25 cellular contexts compared by ENCODE assay signal in genomic region chr1:43513471-43514173, GRCh38. TPM values are rescaled to one million over a fixed set of nuclear protein-coding genes. Genes with fewer than 3 reads are reported as not detected.
DNase-seq lines count a peak whose midpoint lies in the region; ATAC-seq and TF ChIP-seq lines count a peak whose summit lies in the region.
"Had no signal": no experiment of that assay in that cellular context is flagged by ENCODE, and none has a peak within 500 bp of the region (broad histone marks: within the 10 kb centered on the region; RNA-seq: fewer than 3 reads in every experiment).

No MANE protein-coding gene starts in this region.

- intact Hi-C loops in natural killer cell (cut with micrococcal nuclease): no loop called here
- intact Hi-C loops in colonic mucosa (cut with DNase I): no loop called here
- intact Hi-C loops in CD14-positive monocyte (cut with micrococcal nuclease): no loop called here

- H3K4me3 ChIP-seq in colonic mucosa: no peak overlapping the region
- H3K4me3 ChIP-seq in mesenchymal stem cell (ENCODE audit: insufficient read depth in 1 of 2, low read depth in 1 of 2, low read length in 2 of 2): no peak overlapping the region
- H3K4me3 ChIP-seq: A549; BLaER1 treated with 17β-estradiol and CSF1 and Interleukin-3, amounts not matched to agents 10 nM and 100 nM; GM12878; GM23248 had no signal

- H3K4me3 Mint-ChIP-seq in natural killer cell treated with Interleukin-12 subunit alpha and Interleukin-12 subunit beta and Interleukin-15 and Interleukin-18, amount 100 ng/mL, for 72 hours: no peak overlapping the region
- H3K4me3 Mint-ChIP-seq in natural killer cell (no peak overlapping the region), CD14-positive monocyte (no peak overlapping the region)
- no peak overlapping the region for H3K4me3 Mint-ChIP-seq in stimulated activated naive B cell treated with anti-CD40 and anti-IgM and Interleukin-4, amounts not matched to agents 10 μg/mL and 1 μg/mL and 100 μg/mL, for 72 hours
- H3K4me3 Mint-ChIP-seq: CD4-positive, CD25-positive, alpha-beta regulatory T cell; CD8-positive, alpha-beta T cell; HFFc6 had no signal

- H3K9ac ChIP-seq in colonic mucosa (ENCODE audit: low read depth in 2 of 2, low read length in 2 of 2) (no peak overlapping the region), mesenchymal stem cell (ENCODE audit: low read length) (no peak overlapping the region)
- H3K9ac ChIP-seq: BLaER1 treated with 17β-estradiol and CSF1 and Interleukin-3, amounts not matched to agents 10 nM and 100 nM; GM23248 had no signal

- H3K23ac ChIP-seq in mesenchymal stem cell (ENCODE audit: low read length in 2 of 2): no peak overlapping the region

- no peak overlapping the region for H3K4ac ChIP-seq in mesenchymal stem cell (ENCODE audit: low read depth in 1 of 2, low read length in 2 of 2)

- H3K9me3 ChIP-seq in colonic mucosa (no peaks in the 10 kb centered on the region), mesenchymal stem cell (ENCODE audit: control insufficient read depth, low read length) (peaks cover 10% of the 10 kb centered on the region)
- H3K9me3 ChIP-seq: BE2C, Caco-2 had no signal

- H2BK5ac ChIP-seq in mesenchymal stem cell (ENCODE audit: low read depth, low read length, poor library complexity, severe bottlenecking): no peak overlapping the region

- no peak overlapping the region for H3K14ac ChIP-seq in mesenchymal stem cell (ENCODE audit: low read length in 2 of 2)

- H2BK15ac ChIP-seq in mesenchymal stem cell (ENCODE audit: low read depth, poor library complexity, severe bottlenecking): no peak overlapping the region

- peaks cover under 1 to 18% of the 10 kb centered on the region in 2 donors for H3K27me3 Mint-ChIP-seq in natural killer cell treated with Interleukin-12 subunit alpha and Interleukin-12 subunit beta and Interleukin-15 and Interleukin-18, amount 100 ng/mL, for 72 hours
- H3K27me3 Mint-ChIP-seq in natural killer cell (ENCODE audit: low read depth in 2 of 2) (peaks cover 3 to 24% of the 10 kb centered on the region in 2 donors), CD14-positive monocyte (ENCODE audit: low read depth in 3 of 3) (peaks cover under 1 to 6% (median 3%) of the 10 kb centered on the region in 3 donors)
- peaks cover 15 to 24% of the 10 kb centered on the region in 2 donors for H3K27me3 Mint-ChIP-seq in stimulated activated naive B cell treated with anti-CD40 and anti-IgM and Interleukin-4, amounts not matched to agents 10 μg/mL and 1 μg/mL and 100 μg/mL, for 72 hours

- no peak overlapping the region for H2BK12ac ChIP-seq in mesenchymal stem cell (ENCODE audit: low read length in 2 of 2)

- DNase-seq in natural killer cell treated with Interleukin-12 subunit alpha and Interleukin-12 subunit beta and Interleukin-15 and Interleukin-18, amount 100 ng/mL, for 72 hours (ENCODE audit: low spot score): peak; percentile 20
- DNase-seq in natural killer cell (no peak), colonic mucosa (peak; percentile 6), substantia nigra (lab: John Stamatoyannopoulos, UW) (no peak), CD14-positive monocyte (ENCODE audit: low spot score) (no peak), mesenchymal stem cell (no peak)
- no peak for DNase-seq in stimulated activated naive B cell treated with anti-CD40 and anti-IgM and Interleukin-4, amounts not matched to agents 10 μg/mL and 1 μg/mL and 100 μg/mL, for 72 hours
- DNase-seq: 8988T; ACHN; AML-193; BE2C; Caco-2; CD4-positive, CD25-positive, alpha-beta regulatory T cell; CD8-positive, alpha-beta T cell; DMS 273 treated with DMSO at 0.1 percent for 48 hours; DMS79; EL; GDM1; GM23248; H7; HFFc6 had no signal

- no peak overlapping the region for H2BK120ac ChIP-seq in mesenchymal stem cell (ENCODE audit: low read depth, low read length)

- no peak overlapping the region for H3K4me2 ChIP-seq in mesenchymal stem cell (ENCODE audit: low read length, poor library complexity, severe bottlenecking)
- H3K4me2 ChIP-seq: A549; BLaER1 treated with 17β-estradiol and CSF1 and Interleukin-3, amounts not matched to agents 10 nM and 100 nM had no signal

- no peak for ATAC-seq in natural killer cell treated with Interleukin-12 subunit alpha and Interleukin-12 subunit beta and Interleukin-15 and Interleukin-18, amount 100 ng/mL, for 72 hours
- ATAC-seq in natural killer cell: no peak
- ATAC-seq in stimulated activated naive B cell treated with anti-CD40 and anti-IgM and Interleukin-4, amounts not matched to agents 10 μg/mL and 1 μg/mL and 100 μg/mL, for 72 hours (replicated peaks): no peak
- ATAC-seq: A549; CD8-positive, alpha-beta T cell; GM12878; HCT116 had no signal

- 68% methylated on average over 5 of the region's 5 CpGs for WGBS in mesenchymal stem cell

- H3K9me3 Mint-ChIP-seq in natural killer cell treated with Interleukin-12 subunit alpha and Interleukin-12 subunit beta and Interleukin-15 and Interleukin-18, amount 100 ng/mL, for 72 hours: no peaks in the 10 kb centered on the region
- no peaks in the 10 kb centered on the region for H3K9me3 Mint-ChIP-seq in natural killer cell
- H3K9me3 Mint-ChIP-seq in CD14-positive monocyte: peaks cover 0 to 10% (median 7%) of the 10 kb centered on the region in 7 donors
- H3K9me3 Mint-ChIP-seq in stimulated activated naive B cell treated with anti-CD40 and anti-IgM and Interleukin-4, amounts not matched to agents 10 μg/mL and 1 μg/mL and 100 μg/mL, for 72 hours: peaks cover 4 to 5% of the 10 kb centered on the region in 2 donors

- H3K27me3 ChIP-seq in colonic mucosa (no peaks in the 10 kb centered on the region), mesenchymal stem cell (ENCODE audit: control insufficient read depth in 1 of 2, insufficient read depth in 1 of 2, low read length in 2 of 2) (peaks cover 0 to 9% of the 10 kb centered on the region in 2 experiments)
- H3K27me3 ChIP-seq: BE2C; BLaER1 treated with 17β-estradiol and CSF1 and Interleukin-3, amounts not matched to agents 10 nM and 100 nM had no signal

- H4K8ac ChIP-seq in mesenchymal stem cell (ENCODE audit: low read length): no peak overlapping the region

- H2AFZ ChIP-seq in mesenchymal stem cell (ENCODE audit: low read depth, low read length): no peak overlapping the region
- H2AFZ ChIP-seq: GM23248 had no signal

- H3K27ac ChIP-seq in colonic mucosa (no peak overlapping the region), substantia nigra (ENCODE audit: low read depth, low read length, poor library complexity, severe bottlenecking) (peak overlapping the region; percentile 44), mesenchymal stem cell (ENCODE audit: low read length, poor library complexity, severe bottlenecking) (no peak overlapping the region)
- H3K27ac ChIP-seq: A549; BLaER1 treated with 17β-estradiol and CSF1 and Interleukin-3, amounts not matched to agents 10 nM and 100 nM; GM23248 had no signal

- H3K18ac ChIP-seq in mesenchymal stem cell (ENCODE audit: low read depth in 1 of 2, low read length in 2 of 2): no peak overlapping the region

- H3K79me1 ChIP-seq in mesenchymal stem cell (replicated peaks; ENCODE audit: low read length, poor library complexity, severe bottlenecking): no peaks in the 10 kb centered on the region

- no peaks in the 10 kb centered on the region for H3K4me1 Mint-ChIP-seq in natural killer cell treated with Interleukin-12 subunit alpha and Interleukin-12 subunit beta and Interleukin-15 and Interleukin-18, amount 100 ng/mL, for 72 hours (ENCODE audit: low read depth in 2 of 2)
- H3K4me1 Mint-ChIP-seq in natural killer cell (no peaks in the 10 kb centered on the region), CD14-positive monocyte (no peaks in the 10 kb centered on the region)
- H3K4me1 Mint-ChIP-seq in stimulated activated naive B cell treated with anti-CD40 and anti-IgM and Interleukin-4, amounts not matched to agents 10 μg/mL and 1 μg/mL and 100 μg/mL, for 72 hours: peaks cover 7 to 9% of the 10 kb centered on the region in 2 donors

- TF ChIP-seq CTCF in natural killer cell (IDR thresholded peaks at IDR 0.05): no peak
- no peak for TF ChIP-seq CTCF in colonic mucosa (IDR thresholded peaks at IDR 0.05)
- no peak for TF ChIP-seq CTCF in CD14-positive monocyte (IDR thresholded peaks at IDR 0.05)

- H3K36me3 Mint-ChIP-seq in natural killer cell treated with Interleukin-12 subunit alpha and Interleukin-12 subunit beta and Interleukin-15 and Interleukin-18, amount 100 ng/mL, for 72 hours: no peaks in the 10 kb centered on the region
- H3K36me3 Mint-ChIP-seq in natural killer cell (no peaks in the 10 kb centered on the region), CD14-positive monocyte (no peaks in the 10 kb centered on the region)
- H3K36me3 Mint-ChIP-seq in stimulated activated naive B cell treated with anti-CD40 and anti-IgM and Interleukin-4, amounts not matched to agents 10 μg/mL and 1 μg/mL and 100 μg/mL, for 72 hours: peaks cover 2 to 3% of the 10 kb centered on the region in 2 donors
- H3K36me3 Mint-ChIP-seq: CD4-positive, CD25-positive, alpha-beta regulatory T cell; CD8-positive, alpha-beta T cell had no signal

- H4K91ac ChIP-seq in mesenchymal stem cell (ENCODE audit: low read length): no peak overlapping the region

- H3K27ac Mint-ChIP-seq in natural killer cell treated with Interleukin-12 subunit alpha and Interleukin-12 subunit beta and Interleukin-15 and Interleukin-18, amount 100 ng/mL, for 72 hours: no peak overlapping the region
- no peak overlapping the region for H3K27ac Mint-ChIP-seq in natural killer cell
- no peak overlapping the region for H3K27ac Mint-ChIP-seq in CD14-positive monocyte
- H3K27ac Mint-ChIP-seq in stimulated activated naive B cell treated with anti-CD40 and anti-IgM and Interleukin-4, amounts not matched to agents 10 μg/mL and 1 μg/mL and 100 μg/mL, for 72 hours: no peak overlapping the region
- H3K27ac Mint-ChIP-seq: CD4-positive, CD25-positive, alpha-beta regulatory T cell; CD8-positive, alpha-beta T cell; HFFc6 had no signal

- H2AK5ac ChIP-seq in mesenchymal stem cell (ENCODE audit: low read length, severe bottlenecking): no peak overlapping the region

- H3K36me3 ChIP-seq in colonic mucosa (no peaks in the 10 kb centered on the region), mesenchymal stem cell (ENCODE audit: control insufficient read depth in 1 of 2, insufficient read depth in 2 of 2, low read depth in 1 of 2, low read length in 2 of 2) (no peaks in the 10 kb centered on the region)
- H3K36me3 ChIP-seq: BE2C; BLaER1 treated with 17β-estradiol and CSF1 and Interleukin-3, amounts not matched to agents 10 nM and 100 nM had no signal

- H3K4me1 ChIP-seq in colonic mucosa: no peaks in the 10 kb centered on the region
- no peaks in the 10 kb centered on the region for H3K4me1 ChIP-seq in mesenchymal stem cell (ENCODE audit: control insufficient read depth, insufficient read depth, low read depth, low read length)
- H3K4me1 ChIP-seq: A549; BE2C; BLaER1 treated with 17β-estradiol and CSF1 and Interleukin-3, amounts not matched to agents 10 nM and 100 nM; Caco-2 had no signal

RNA-seq across cellular contexts. Expression of gene PTPRF, which starts 17.1 kb away (rescaled TPM):
- 1 to 10 TPM in 1 of 2 donors, under 1 TPM in 1; 0.33 to 1.3 TPM for total RNA-seq in natural killer cell treated with Interleukin-12 subunit alpha and Interleukin-12 subunit beta and Interleukin-15 and Interleukin-18, amount 100 ng/mL, for 72 hours
- total RNA-seq in natural killer cell (1 to 10 TPM in 1 of 3 donors, under 1 TPM in 1, not detected in 1; 0.12 to 1.9 TPM), colonic mucosa (100 to 1,000 TPM; 351 to 449 TPM)
- polyA plus RNA-seq in CD14-positive monocyte: not detected
- 51.3 TPM for polyA plus RNA-seq in mesenchymal stem cell (2013, experiment 1 of 2)
- polyA plus RNA-seq in mesenchymal stem cell (2013, experiment 2 of 2): 51.0 TPM
- polyA plus RNA-seq: CD4-positive, CD25-positive, alpha-beta regulatory T cell had no signal

RNA-seq across cellular contexts. Expression of gene HYI, which starts 59.9 kb away (rescaled TPM):
- 10 to 100 TPM; 13.4 to 15.0 TPM for total RNA-seq in natural killer cell treated with Interleukin-12 subunit alpha and Interleukin-12 subunit beta and Interleukin-15 and Interleukin-18, amount 100 ng/mL, for 72 hours
- 10 to 100 TPM in 1 of 3 donors, 1 to 10 TPM in 2; 7.0 to 14.2 (median 8.6) TPM for total RNA-seq in natural killer cell
- total RNA-seq in colonic mucosa: 10 to 100 TPM; 50.8 to 55.6 TPM
- polyA plus RNA-seq in CD14-positive monocyte: 1 to 10 TPM in 1 of 2 donors, under 1 TPM in 1; 0.74 to 1.6 TPM
- 20.4 TPM for polyA plus RNA-seq in mesenchymal stem cell (2013, experiment 1 of 2)
- polyA plus RNA-seq in mesenchymal stem cell (2013, experiment 2 of 2): 19.0 TPM

Comparison
In these comparisons a context has a peak if more than half of its experiments do, and no peak if none do; other contexts are left out.
1. DNase-seq: peak in natural killer cell treated with Interleukin-12 subunit alpha and Interleukin-12 subunit beta and Interleukin-15 and Interleukin-18, amount 100 ng/mL, for 72 hours (single experiment) and colonic mucosa (single experiment); none in natural killer cell (single experiment), substantia nigra (0 of 49), CD14-positive monocyte (single experiment), stimulated activated naive B cell treated with anti-CD40 and anti-IgM and Interleukin-4, amounts not matched to agents 10 μg/mL and 1 μg/mL and 100 μg/mL, for 72 hours (single experiment) and mesenchymal stem cell (single experiment).
2. RNA of gene PTPRF, which starts 17.1 kb away (total RNA-seq): 351 to 449 TPM in colonic mucosa; 0.33 to 1.3 TPM in natural killer cell treated with Interleukin-12 subunit alpha and Interleukin-12 subunit beta and Interleukin-15 and Interleukin-18, amount 100 ng/mL, for 72 hours and 0.12 to 1.9 TPM in natural killer cell; every median in the first group is over 100 times any median in the second.